15 cellular contexts compared by ENCODE assay signal in genomic region chr1:246587032-246587431, GRCh38. TPM values are rescaled to one million over a fixed set of nuclear protein-coding genes. Genes with fewer than 3 reads are reported as not detected.
DNase-seq lines count a peak whose midpoint lies in the region; ATAC-seq and TF ChIP-seq lines count a peak whose summit lies in the region.
"Had no signal": no experiment of that assay in that cellular context is flagged by ENCODE, and none has a peak within 500 bp of the region (broad histone marks: within the 10 kb centered on the region; RNA-seq: fewer than 3 reads in every experiment).

No MANE protein-coding gene starts in this region.

- 71% methylated on average over 3 of the region's 3 CpGs for WGBS in esophagus muscularis mucosa

- ATAC-seq in CD4-positive, alpha-beta T cell (ENCODE audit: poor library complexity): no peak
- ATAC-seq in RWPE2 (ENCODE audit: low read depth): no peak
- no peak for ATAC-seq in WTC11
- no peak for ATAC-seq in HG03025 (IDR thresholded peaks at IDR 0.05; ENCODE audit: low FRiP score, unreplicated experiment)
- ATAC-seq: GM12878 had no signal

- H3K9me3 Mint-ChIP-seq in CD4-positive, alpha-beta T cell: no peaks in the 10 kb centered on the region
- H3K9me3 Mint-ChIP-seq in WTC11 (peaks cover 10% of the 10 kb centered on the region), progenitor cell of endocrine pancreas (ENCODE audit: low read depth) (peaks cover 9% of the 10 kb centered on the region)

- no peak for TF ChIP-seq POLR2A in esophagus muscularis mucosa (IDR thresholded peaks at IDR 0.05; ENCODE audit: low read depth)

- H3K27ac ChIP-seq in CD4-positive, alpha-beta T cell (ENCODE audit: low read depth, low read length): no peak overlapping the region
- H3K27ac ChIP-seq in RWPE2 (ENCODE audit: poor library complexity, severe bottlenecking) (peak overlapping the region; percentile 62), esophagus muscularis mucosa (replicated peaks in 1 of 4) (peak overlapping the region; percentile 66 to 76 (median 72))
- H3K27ac ChIP-seq: HL-60 had no signal

- DNase-seq in CD4-positive, alpha-beta T cell: no peak
- no peak for DNase-seq in RWPE2 (ENCODE audit: low spot score)
- DNase-seq in esophagus muscularis mucosa (ENCODE audit: extremely low spot score): no peak
- DNase-seq in WTC11 (ENCODE audit: low spot score): no peak
- no peak for DNase-seq in progenitor cell of endocrine pancreas (ENCODE audit: low spot score, unreplicated experiment)
- DNase-seq in DMS79 treated with DMSO at 0.1 percent for 48 hours (lab: John Stamatoyannopoulos, UW): no peak
- DNase-seq: DMS79; NCI-H2171 treated with DMSO at 0.1 percent for 48 hours; stimulated activated CD4-positive, alpha-beta T cell treated with anti-CD3 and anti-CD28 coated beads, Interleukin-12 subunit alpha, Interleukin-12 subunit beta, amount 100 ng/mL, for 4 hours had no signal

- H3K4me3 ChIP-seq in RWPE2 (ENCODE audit: severe bottlenecking): no peak overlapping the region
- H3K4me3 ChIP-seq in esophagus muscularis mucosa: no peak overlapping the region
- H3K4me3 ChIP-seq in skeletal muscle satellite cell (ENCODE audit: low read length): no peak overlapping the region
- H3K4me3 ChIP-seq: GM12878 had no signal

- H3K4me3 Mint-ChIP-seq in CD4-positive, alpha-beta T cell: no peak overlapping the region
- H3K4me3 Mint-ChIP-seq in WTC11: no peak overlapping the region
- no peak overlapping the region for H3K4me3 Mint-ChIP-seq in progenitor cell of endocrine pancreas (ENCODE audit: low read depth)
- H3K4me3 Mint-ChIP-seq: nephron had no signal

- no peak for TF ChIP-seq EP300 in esophagus muscularis mucosa (IDR thresholded peaks at IDR 0.05)

- POLR2A ChIA-PET in CD4-positive, alpha-beta T cell (lab: Charles Lee): no interaction called here
- POLR2A ChIA-PET in WTC11 (lab: Charles Lee): interaction anchor here (1.0 kb wide), 1 partner anchor 9 kb away, joined by 4 read pairs; no protein-coding TSS in a partner anchor

- no peaks in the 10 kb centered on the region for H3K27me3 ChIP-seq in CD4-positive, alpha-beta T cell (ENCODE audit: control insufficient read depth, insufficient read depth, low read length)
- H3K27me3 ChIP-seq in RWPE2 (ENCODE audit: insufficient read depth, poor library complexity, severe bottlenecking): no peaks in the 10 kb centered on the region
- H3K27me3 ChIP-seq in esophagus muscularis mucosa: no peaks in the 10 kb centered on the region
- no peaks in the 10 kb centered on the region for H3K27me3 ChIP-seq in skeletal muscle satellite cell (ENCODE audit: control insufficient read depth, insufficient read depth, low read length)

- peak overlapping the region; percentile 26 for H3K27ac Mint-ChIP-seq in CD4-positive, alpha-beta T cell
- H3K27ac Mint-ChIP-seq in WTC11 (no peak overlapping the region), progenitor cell of endocrine pancreas (no peak overlapping the region)
- H3K27ac Mint-ChIP-seq: nephron had no signal

- H3K36me3 ChIP-seq in RWPE2 (ENCODE audit: low read depth) (no peaks in the 10 kb centered on the region), esophagus muscularis mucosa (peaks cover 0 to 8% (median 6%) of the 10 kb centered on the region in 4 donors), skeletal muscle satellite cell (ENCODE audit: insufficient read depth, low read length) (peaks cover 15% of the 10 kb centered on the region)

- intact Hi-C loops in CD4-positive, alpha-beta T cell (cut with DNase I, micrococcal nuclease): no loop called here
- intact Hi-C loops in esophagus muscularis mucosa (cut with DNase I): no loop called here

- H3K4me1 Mint-ChIP-seq in CD4-positive, alpha-beta T cell (ENCODE audit: low read depth): peaks cover 77% of the 10 kb centered on the region
- H3K4me1 Mint-ChIP-seq in WTC11 (no peaks in the 10 kb centered on the region), progenitor cell of endocrine pancreas (ENCODE audit: low read depth) (peaks cover 32% of the 10 kb centered on the region)

- H3K4me2 ChIP-seq in skeletal muscle satellite cell (ENCODE audit: low read length): peak overlapping the region; percentile 65

- H3K36me3 Mint-ChIP-seq in CD4-positive, alpha-beta T cell (ENCODE audit: low read depth): peaks cover 63% of the 10 kb centered on the region
- H3K36me3 Mint-ChIP-seq in WTC11: peaks cover 13% of the 10 kb centered on the region
- peaks cover 19% of the 10 kb centered on the region for H3K36me3 Mint-ChIP-seq in progenitor cell of endocrine pancreas (ENCODE audit: insufficient read depth)

- CTCF ChIA-PET in CD4-positive, alpha-beta T cell (lab: Charles Lee): no interaction called here
- CTCF ChIA-PET in WTC11 (lab: Charles Lee): no interaction called here

- no peaks in the 10 kb centered on the region for H3K9me3 ChIP-seq in CD4-positive, alpha-beta T cell (ENCODE audit: control insufficient read depth, low read length)
- H3K9me3 ChIP-seq in RWPE2 (ENCODE audit: severe bottlenecking) (no peaks in the 10 kb centered on the region), esophagus muscularis mucosa (no peaks in the 10 kb centered on the region), skeletal muscle satellite cell (replicated peaks; ENCODE audit: low read length) (no peaks in the 10 kb centered on the region)

- H3K4me1 ChIP-seq in RWPE2 (ENCODE audit: insufficient read depth, poor library complexity, severe bottlenecking) (peaks cover 27% of the 10 kb centered on the region), esophagus muscularis mucosa (peaks cover 43 to 82% (median 79%) of the 10 kb centered on the region in 4 donors), skeletal muscle satellite cell (ENCODE audit: control insufficient read depth, insufficient read depth, low read length) (peaks cover 25% of the 10 kb centered on the region)

- peak overlapping the region; percentile 73 for H3K9ac ChIP-seq in skeletal muscle satellite cell (ENCODE audit: low read depth, low read length)

- H3K27me3 Mint-ChIP-seq in CD4-positive, alpha-beta T cell: no peaks in the 10 kb centered on the region
- H3K27me3 Mint-ChIP-seq in WTC11 (ENCODE audit: low read depth): no peaks in the 10 kb centered on the region
- H3K27me3 Mint-ChIP-seq in progenitor cell of endocrine pancreas: no peaks in the 10 kb centered on the region
- H3K27me3 Mint-ChIP-seq: dendritic cell treated with granulocyte-macrophage colony-stimulating factor and Interleukin-4, amounts not matched to agents 40 ng/mL and 50 ng/mL, for 4 days had no signal

- no peak for TF ChIP-seq CTCF in CD4-positive, alpha-beta T cell (IDR thresholded peaks at IDR 0.05)
- TF ChIP-seq CTCF in RWPE2 (IDR thresholded peaks at IDR 0.05; ENCODE audit: poor library complexity, severe bottlenecking) (no peak), esophagus muscularis mucosa (IDR thresholded peaks at IDR 0.05) (no peak), WTC11 (IDR thresholded peaks at IDR 0.05) (no peak), progenitor cell of endocrine pancreas (IDR thresholded peaks at IDR 0.05; ENCODE audit: unreplicated experiment) (no peak)

TF ChIP-seq in WTC11, 78 proteins besides CTCF, POLR2A, EP300 and RAD21 (continues in another document):
- TF ChIP-seq ZBTB43 (CRISPR knock-in tag; IDR thresholded peaks at IDR 0.05) (no peak), ZNF232 (CRISPR knock-in tag; IDR thresholded peaks at IDR 0.05) (no peak), ZSCAN18 (CRISPR knock-in tag; IDR thresholded peaks at IDR 0.05) (no peak), ZNF671 (CRISPR knock-in tag; IDR thresholded peaks at IDR 0.05) (no peak), E2F4 (CRISPR knock-in tag; IDR thresholded peaks at IDR 0.05; ENCODE audit: borderline replicate concordance, low read depth) (no peak), ATF1 (CRISPR knock-in tag; IDR thresholded peaks at IDR 0.05) (no peak), MXD4 (CRISPR knock-in tag; IDR thresholded peaks at IDR 0.05; ENCODE audit: borderline replicate concordance) (no peak)

RNA-seq across cellular contexts. Expression of gene CNST, which starts 20.8 kb away (rescaled TPM):
- 10 to 100 TPM; 71.9 to 72.6 TPM for total RNA-seq in CD4-positive, alpha-beta T cell
- total RNA-seq in esophagus muscularis mucosa: 10 to 100 TPM; 55.4 to 74.7 (median 61.9) TPM
- 14.2 and 15.1 TPM in 2 replicates for total RNA-seq in skeletal muscle satellite cell (2012; rRNA removed)
- total RNA-seq in WTC11 (2021): 17.2 to 18.4 TPM (median 17.5 TPM) in 3 replicates
- total RNA-seq in progenitor cell of endocrine pancreas: 25.4 and 28.3 TPM in 2 replicates

RNA-seq across cellular contexts. Expression of gene TFB2M, which starts 21.0 kb away (rescaled TPM):
- total RNA-seq in CD4-positive, alpha-beta T cell: 1 to 10 TPM; 8.0 to 9.0 TPM
- total RNA-seq in esophagus muscularis mucosa: 10 to 100 TPM in 2 of 4 donors, 1 to 10 TPM in 2; 9.1 to 12.9 (median 11.4) TPM
- total RNA-seq in skeletal muscle satellite cell (2012; rRNA removed): 29.5 and 34.2 TPM in 2 replicates
- 16.1 to 17.3 TPM (median 16.5 TPM) in 3 replicates for total RNA-seq in WTC11 (2021)
- total RNA-seq in progenitor cell of endocrine pancreas: 11.6 and 12.4 TPM in 2 replicates
